Comparison of ENCODE assay signal across 9 cellular contexts in genomic region chr10:11560076-11560709, GRCh38. TPM values are rescaled to one million over a fixed set of nuclear protein-coding genes. Genes with fewer than 3 reads are reported as not detected.
DNase-seq lines count a peak whose midpoint lies in the region; ATAC-seq and TF ChIP-seq lines count a peak whose summit lies in the region.
"Had no signal": no experiment of that assay in that cellular context is flagged by ENCODE, and none has a peak within 500 bp of the region (broad histone marks: within the 10 kb centered on the region; RNA-seq: fewer than 3 reads in every experiment).

No MANE protein-coding gene starts in this region.

- H3K27ac ChIP-seq in SU-DHL-6 (ENCODE audit: low read depth, low read length) (peak overlapping the region; percentile 60), upper lobe of right lung (no peak overlapping the region)

- no peaks in the 10 kb centered on the region for H3K9me2 ChIP-seq in SU-DHL-6 (replicated peaks; ENCODE audit: insufficient read depth, low read length)

- peaks cover 46% of the 10 kb centered on the region for H4K20me1 ChIP-seq in SU-DHL-6 (ENCODE audit: low read depth, low read length)

- H3K79me2 ChIP-seq in SU-DHL-6 (ENCODE audit: insufficient read depth, low read length), result peaks cover 98% of the 10 kb centered on the region

- H3K9ac ChIP-seq in SU-DHL-6 (ENCODE audit: low read length), result no peak overlapping the region

- H3K9me3 ChIP-seq in SU-DHL-6 (ENCODE audit: insufficient read depth, low read length), result no peaks in the 10 kb centered on the region
- H3K9me3 ChIP-seq in upper lobe of right lung, result no peaks in the 10 kb centered on the region

- intact Hi-C loops in upper lobe of right lung (cut with DNase I) (no loop called here), head of caudate nucleus (cut with DNase I) (no loop called here)

- no peak overlapping the region for H2AFZ ChIP-seq in SU-DHL-6 (ENCODE audit: low read depth, low read length, severe bottlenecking)

- TF ChIP-seq CTCF in SU-DHL-6 (IDR thresholded peaks at IDR 0.05; ENCODE audit: insufficient read depth, low read length, poor library complexity, severe bottlenecking), result no peak
- no peak for TF ChIP-seq CTCF in upper lobe of right lung (IDR thresholded peaks at IDR 0.05)

- H3F3A ChIP-seq in SU-DHL-6 (ENCODE audit: insufficient read depth), result peaks cover 52% of the 10 kb centered on the region

- no peak for DNase-seq in upper lobe of right lung
- DNase-seq in NCI-H1694 treated with DMSO at 0.1 percent for 48 hours (lab: John Stamatoyannopoulos, UW), result no peak
- no peak for DNase-seq in head of caudate nucleus
- DNase-seq in hippocampal formation (lab: John Stamatoyannopoulos, UW), result no peak
- DNase-seq: GOT3 had no signal

- H3K27me3 ChIP-seq in SU-DHL-6 (ENCODE audit: low read length) (no peaks in the 10 kb centered on the region), upper lobe of right lung (no peaks in the 10 kb centered on the region)

- H3K36me3 ChIP-seq in SU-DHL-6 (ENCODE audit: low read length) (peaks cover 10% of the 10 kb centered on the region), upper lobe of right lung (no peaks in the 10 kb centered on the region)

- ATAC-seq in GM19351 (IDR thresholded peaks at IDR 0.05; ENCODE audit: unreplicated experiment), result peak; percentile 89
- peak; percentile 71 for ATAC-seq in HG03103 (IDR thresholded peaks at IDR 0.05; ENCODE audit: low read depth, unreplicated experiment)
- peak; percentile 79 for ATAC-seq in upper lobe of right lung
- ATAC-seq: Panc1 had no signal

- peak overlapping the region; percentile 54 for H3K4me2 ChIP-seq in SU-DHL-6 (ENCODE audit: low read depth, low read length, poor library complexity, severe bottlenecking)

- H3K4me1 ChIP-seq in upper lobe of right lung, result peaks cover 15% of the 10 kb centered on the region

- H3K4me3 ChIP-seq in SU-DHL-6 (ENCODE audit: insufficient read depth, low read length, poor library complexity, severe bottlenecking) (no peak overlapping the region), upper lobe of right lung (no peak overlapping the region)

RNA-seq across cellular contexts. Expression of gene USP6NL, which starts 51.3 kb away (rescaled TPM):
- total RNA-seq in upper lobe of right lung, result 21.6 TPM
